Comparison of ENCODE assay signal across 12 cellular contexts in the genomic region with DNA sequence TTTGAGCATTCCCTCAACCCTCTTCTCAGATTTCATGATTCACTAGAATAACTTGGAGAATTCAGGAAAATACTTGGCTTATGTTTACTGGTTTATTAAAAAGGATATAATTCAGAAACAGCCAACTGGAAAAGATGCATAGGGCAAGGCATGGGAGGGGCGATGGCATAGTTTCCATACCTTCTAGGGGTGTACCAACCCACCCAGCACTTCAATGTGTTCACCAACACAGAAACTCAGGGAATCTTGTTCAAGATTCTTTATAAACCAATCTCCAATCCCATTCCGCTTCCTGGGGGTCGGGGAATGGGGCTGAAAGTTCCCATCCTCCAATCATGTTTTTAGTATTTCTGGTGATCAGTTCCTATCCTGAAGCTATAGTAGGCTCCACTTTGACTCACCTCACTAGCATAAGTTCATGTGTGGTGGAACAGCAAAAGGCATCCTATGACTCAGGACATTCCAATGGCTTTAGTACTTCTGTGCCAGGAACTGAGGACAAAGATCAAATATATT.
DNase-seq lines count a peak whose midpoint lies in the region; ATAC-seq and TF ChIP-seq lines count a peak whose summit lies in the region.
"Had no signal": no experiment of that assay in that cellular context is flagged by ENCODE, and none has a peak within 500 bp of the region (broad histone marks: within the 10 kb centered on the region; RNA-seq: fewer than 3 reads in every experiment).

No MANE protein-coding gene starts in this region.

- no peaks in the 10 kb centered on the region for H3K9me3 ChIP-seq in HCT116 (ENCODE audit: control insufficient read depth in 1 of 2, insufficient read depth in 1 of 2, low read depth in 1 of 2, low read length in 2 of 2)
- H3K9me3 ChIP-seq: esophagus squamous epithelium had no signal

- H3K27ac ChIP-seq in HCT116 (ENCODE audit: low read depth, low read length): peak overlapping the region; percentile 93
- H3K27ac ChIP-seq: esophagus squamous epithelium had no signal

- BruUV-seq in HCT116 (replicated peaks; lab: Mats Ljungman, UMichigan): no TSS peak

- no peak for TF ChIP-seq CTCF in HCT116 (IDR thresholded peaks at IDR 0.05 in 2 of 3, conservative IDR thresholded peaks at IDR 0.05 in 1 of 3; ENCODE audit: borderline replicate concordance in 1 of 3, insufficient read depth in 1 of 3, low read depth in 2 of 3, low read length in 2 of 3)
- no peak for TF ChIP-seq CTCF in lower leg skin (IDR thresholded peaks at IDR 0.05)

- RAD21 ChIA-PET in HCT116 (lab: Charles Lee; ENCODE audit: low non-redundant PET in 1 of 2, low total read pairs in 2 of 2, uncharacterized antibody in 2 of 2, unreplicated experiment in 2 of 2): no interaction called here

- H3K79me2 ChIP-seq in HCT116 (ENCODE audit: insufficient read depth, low read length): no peaks in the 10 kb centered on the region

- 87 to 95% methylated on average over 3 of the region's 3 CpGs for WGBS in lower leg skin, 2 donors

- intact Hi-C loops in HCT116 (cut with micrococcal nuclease) (no loop called here), lower leg skin (cut with DNase I; ENCODE audit: low total_unique reads) (no loop called here)

- POLR2A ChIA-PET in HCT116 (lab: Charles Lee): no interaction called here

- peak overlapping the region; percentile 55 for H3K9ac ChIP-seq in HCT116 (ENCODE audit: low read length)

- H3K4me3 ChIP-seq in HCT116 (replicated peaks in 1 of 2; ENCODE audit: low read depth in 1 of 2, low read length in 2 of 2): peak overlapping the region; percentile 4 to 48; a peak in 2 of 4 replicates
- no peak overlapping the region for H3K4me3 ChIP-seq in lower leg skin (ENCODE audit: low read depth, poor library complexity, severe bottlenecking)
- H3K4me3 ChIP-seq: esophagus squamous epithelium had no signal

- no peak overlapping the region for H2AFZ ChIP-seq in HCT116 (ENCODE audit: low read depth, low read length, poor library complexity, severe bottlenecking)

- H3K4me2 ChIP-seq in HCT116 (ENCODE audit: low read length): peak overlapping the region; percentile 75

- peaks cover 47 to 79% of the 10 kb centered on the region in 2 experiments for H3K4me1 ChIP-seq in HCT116 (ENCODE audit: control insufficient read depth in 1 of 2, insufficient read depth in 2 of 2, low read length in 2 of 2)

- DNase-seq in HCT116 (ENCODE audit: low read depth, low spot score): peak; percentile 96
- DNase-seq in SW 1271 (lab: John Stamatoyannopoulos, UW): peak; percentile 81 to 97
- peak; percentile 84 for DNase-seq in fibroblast of the conjunctiva (ENCODE audit: low read depth)
- DNase-seq in stromal cell of bone marrow (ENCODE audit: low read depth): peak; percentile 82
- DNase-seq in lower leg skin (ENCODE audit: low spot score in 2 of 2): no peak
- DNase-seq: activated CD4-positive, alpha-beta T cell treated with anti-CD3 and anti-CD28 coated beads for 1 hour; activated naive CD8-positive, alpha-beta T cell treated with anti-CD3 and anti-CD28 coated beads, Interleukin-2, amount 10 ng/mL, durations not matched to agents 7 days and 5 days; esophagus squamous epithelium; stimulated activated CD4-positive, alpha-beta T cell treated with anti-CD3 and anti-CD28 coated beads, Interleukin-15, amount 100 ng/mL, for 24 hours; stimulated activated naive CD4-positive, alpha-beta T cell had no signal

- peak; percentile 86 for ATAC-seq in HCT116
- no peak for ATAC-seq in HG02588 (IDR thresholded peaks at IDR 0.05; ENCODE audit: unreplicated experiment)
- ATAC-seq in GM21737 (IDR thresholded peaks at IDR 0.05; ENCODE audit: unreplicated experiment): no peak

- TF ChIP-seq RAD21 in HCT116 (IDR thresholded peaks at IDR 0.05; ENCODE audit: low read depth): no peak

- H3K27me3 ChIP-seq in HCT116 (ENCODE audit: insufficient read depth, low read length): no peaks in the 10 kb centered on the region
- H3K27me3 ChIP-seq: esophagus squamous epithelium had no signal

- H3K36me3 ChIP-seq in HCT116 (ENCODE audit: control insufficient read depth in 1 of 2, insufficient read depth in 2 of 2, low read length in 2 of 2): no peaks in the 10 kb centered on the region
- H3K36me3 ChIP-seq: esophagus squamous epithelium had no signal

- TF ChIP-seq POLR2A in HCT116 (IDR thresholded peaks at IDR 0.05; ENCODE audit: borderline replicate concordance, extremely low read depth, insufficient read depth, insufficient read length) (no peak), lower leg skin (IDR thresholded peaks at IDR 0.05) (no peak)

- CTCF ChIA-PET in HCT116 (lab: Charles Lee): interaction anchor here (1.1 kb wide), 1 partner anchor 68 kb away, joined by 3 read pairs; no protein-coding TSS in a partner anchor

- no peaks in the 10 kb centered on the region for H3K9me2 ChIP-seq in HCT116 (ENCODE audit: insufficient read depth)

- H4K20me1 ChIP-seq in HCT116 (ENCODE audit: insufficient read depth): no peaks in the 10 kb centered on the region

TF ChIP-seq in HCT116, 20 proteins besides CTCF, POLR2A, EP300 and RAD21 (continues in another document):
- TF ChIP-seq JUND (IDR thresholded peaks at IDR 0.05) (peak; percentile 86), FOSL1 (IDR thresholded peaks at IDR 0.05; ENCODE audit: low read depth) (peak; percentile 92), EGR1 (IDR thresholded peaks at IDR 0.05; ENCODE audit: low read depth) (no peak), SP1 (IDR thresholded peaks at IDR 0.05; ENCODE audit: low read depth) (peak; percentile 84), SRF (IDR thresholded peaks at IDR 0.05; ENCODE audit: low read depth) (no peak; the same call in 1 of the 2 replicates), ATF3 (IDR thresholded peaks at IDR 0.05) (no peak), CEBPB (IDR thresholded peaks at IDR 0.05; ENCODE audit: low read depth) (peak; percentile 34; the same call in 1 of the 2 replicates), POLR2AphosphoS5 (IDR thresholded peaks at IDR 0.05; ENCODE audit: low read depth, low read length) (peak; percentile 32), SIN3A (IDR thresholded peaks at IDR 0.05; ENCODE audit: low read depth) (no peak), YY1 (IDR thresholded peaks at IDR 0.05; ENCODE audit: extremely low read depth, insufficient replicate concordance, low read depth, low read length) (no peak), EZH2phosphoT487 (IDR thresholded peaks at IDR 0.05; ENCODE audit: borderline replicate concordance) (no peak), EZH2 (IDR thresholded peaks at IDR 0.05) (no peak), TCF7L2 (IDR thresholded peaks at IDR 0.05; ENCODE audit: borderline replicate concordance, extremely low read depth, insufficient read depth, insufficient read length) (peak; percentile 50), REST (IDR thresholded peaks at IDR 0.05; ENCODE audit: low read depth) (no peak), ZFX (IDR thresholded peaks at IDR 0.05) (no peak), ZNF274 (IDR thresholded peaks at IDR 0.05; ENCODE audit: low read depth, low read length) (no peak), CBX3 (IDR thresholded peaks at IDR 0.05; ENCODE audit: low read depth) (peak; percentile 53; the same call in 1 of the 2 replicates)
- TF ChIP-seq, protein P1, sequence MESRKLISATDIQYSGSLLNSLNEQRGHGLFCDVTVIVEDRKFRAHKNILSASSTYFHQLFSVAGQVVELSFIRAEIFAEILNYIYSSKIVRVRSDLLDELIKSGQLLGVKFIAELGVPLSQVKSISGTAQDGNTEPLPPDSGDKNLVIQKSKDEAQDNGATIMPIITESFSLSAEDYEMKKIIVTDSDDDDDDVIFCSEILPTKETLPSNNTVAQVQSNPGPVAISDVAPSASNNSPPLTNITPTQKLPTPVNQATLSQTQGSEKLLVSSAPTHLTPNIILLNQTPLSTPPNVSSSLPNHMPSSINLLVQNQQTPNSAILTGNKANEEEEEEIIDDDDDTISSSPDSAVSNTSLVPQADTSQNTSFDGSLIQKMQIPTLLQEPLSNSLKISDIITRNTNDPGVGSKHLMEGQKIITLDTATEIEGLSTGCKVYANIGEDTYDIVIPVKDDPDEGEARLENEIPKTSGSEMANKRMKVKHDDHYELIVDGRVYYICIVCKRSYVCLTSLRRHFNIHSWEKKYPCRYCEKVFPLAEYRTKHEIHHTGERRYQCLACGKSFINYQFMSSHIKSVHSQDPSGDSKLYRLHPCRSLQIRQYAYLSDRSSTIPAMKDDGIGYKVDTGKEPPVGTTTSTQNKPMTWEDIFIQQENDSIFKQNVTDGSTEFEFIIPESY (IDR thresholded peaks at IDR 0.05; ENCODE audit: extremely low read depth, insufficient replicate concordance, low read length): no peak
- TF ChIP-seq, protein P2, sequence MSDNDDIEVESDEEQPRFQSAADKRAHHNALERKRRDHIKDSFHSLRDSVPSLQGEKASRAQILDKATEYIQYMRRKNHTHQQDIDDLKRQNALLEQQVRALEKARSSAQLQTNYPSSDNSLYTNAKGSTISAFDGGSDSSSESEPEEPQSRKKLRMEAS (IDR thresholded peaks at IDR 0.05): no peak

Comparison
In these comparisons a context has a peak if more than half of its experiments do, and no peak if none do; other contexts are left out.
1. DNase-seq: peak in HCT116 (single experiment), SW 1271 (2 of 2), fibroblast of the conjunctiva (single experiment) and stromal cell of bone marrow (single experiment); none in lower leg skin (0 of 2).